In genomic region chr16:69726313-69727060, GRCh38 we compare ENCODE assay signal across 8 cellular contexts. TPM values are rescaled to one million over a fixed set of nuclear protein-coding genes. Genes with fewer than 3 reads are reported as not detected.
DNase-seq lines count a peak whose midpoint lies in the region; ATAC-seq, FAIRE-seq and TF ChIP-seq lines count a peak whose summit lies in the region.

NQO1 (minus strand) TSS chr16:69726560; CDS start chr16:69726439, 121 bp downstream.

- no peaks in the 10 kb centered on the region for H4K20me1 ChIP-seq in endothelial cell of umbilical vein (replicated peaks; ENCODE audit: control insufficient read depth, extremely low read depth, insufficient read depth, low read length)

- peak; percentile 99 for FAIRE-seq in endothelial cell of umbilical vein (lab: Jason Lieb, UNC)

- H3K27ac ChIP-seq in endothelial cell of umbilical vein (ENCODE audit: insufficient read depth, low read depth, low read length): peak within 1 kb of the TSS; percentile 72

- H3K9me1 ChIP-seq in endothelial cell of umbilical vein (replicated peaks; ENCODE audit: control insufficient read depth, extremely low read depth, insufficient read depth, low read length): no peaks in the 10 kb centered on the region

- H3K36me3 ChIP-seq in NT2/D1 (ENCODE audit: insufficient read depth, insufficient read length, low read length): peaks cover 14% of the 10 kb centered on the region
- peaks cover 0 to 4% of the 10 kb centered on the region in 2 experiments for H3K36me3 ChIP-seq in endothelial cell of umbilical vein (ENCODE audit: control insufficient read depth in 2 of 2, extremely low read depth in 1 of 2, insufficient read depth in 2 of 2, low read length in 2 of 2)

- ATAC-seq in GM19463 (IDR thresholded peaks at IDR 0.05; ENCODE audit: unreplicated experiment): peak; percentile 99

- H3K27me3 ChIP-seq in NT2/D1 (ENCODE audit: insufficient read depth, insufficient read length): no peaks in the 10 kb centered on the region
- H3K27me3 ChIP-seq in endothelial cell of umbilical vein (ENCODE audit: control insufficient read depth in 2 of 2, insufficient read depth in 2 of 2, low read length in 2 of 2): no peaks in the 10 kb centered on the region

- H3K9ac ChIP-seq in NT2/D1 (ENCODE audit: insufficient read length, low read depth) (peak within 1 kb of the TSS; percentile 90), endothelial cell of umbilical vein (replicated peaks; ENCODE audit: extremely low read depth, insufficient read depth, low read length) (peak within 1 kb of the TSS; percentile 86)

- no TSS peak for BruUV-seq in endothelial cell of umbilical vein (replicated peaks; lab: Mats Ljungman, UMichigan)

- peak; percentile 91 for TF ChIP-seq POLR2A in endothelial cell of umbilical vein (IDR thresholded peaks at IDR 0.05; ENCODE audit: low read depth, low read length)

- no peak for TF ChIP-seq CTCF in endothelial cell of umbilical vein (IDR thresholded peaks at IDR 0.05; ENCODE audit: extremely low read depth in 1 of 2, insufficient read depth in 1 of 2, low read depth in 1 of 2, low read length in 2 of 2)

- H3K4me1 ChIP-seq in NT2/D1 (ENCODE audit: insufficient read depth, insufficient read length) (peaks cover 2% of the 10 kb centered on the region), endothelial cell of umbilical vein (ENCODE audit: control insufficient read depth, extremely low read depth, insufficient read depth, low read length) (peaks cover 36% of the 10 kb centered on the region)

- peak within 1 kb of the TSS; percentile 22 for H2AFZ ChIP-seq in endothelial cell of umbilical vein (ENCODE audit: low read depth, low read length)

- peak within 1 kb of the TSS; percentile 66 for H3K4me3 ChIP-seq in NT2/D1 (ENCODE audit: insufficient read length, low read depth)
- peak within 1 kb of the TSS; percentile 37 to 86 (median 70) for H3K4me3 ChIP-seq in endothelial cell of umbilical vein (replicated peaks in 1 of 3; ENCODE audit: insufficient read depth in 1 of 3, low read depth in 1 of 3, low read length in 3 of 3)

- H3K9me3 ChIP-seq in NT2/D1 (ENCODE audit: insufficient read depth, low read length) (no peaks in the 10 kb centered on the region), endothelial cell of umbilical vein (replicated peaks; ENCODE audit: control insufficient read depth, insufficient read depth, low read length) (no peaks in the 10 kb centered on the region)

- dilution Hi-C loops in endothelial cell of umbilical vein (cut with MboI; ENCODE audit: extremely low pct_ligation_motif_present, low sequenced_read_pairs): no loop called here

- peaks cover 48% of the 10 kb centered on the region for H3K79me2 ChIP-seq in endothelial cell of umbilical vein (ENCODE audit: control insufficient read depth, insufficient read depth, low read length)

- CTCF ChIA-PET in endothelial cell of umbilical vein (lab: Charles Lee): interaction anchor here (8.5 kb wide), 1 partner anchor 28 kb away, joined by 55 read pairs; the partner anchor contains the start of gene NOB1

- intact Hi-C loops in endothelial cell of umbilical vein (cut with micrococcal nuclease): loop anchor here (1.0 to 2.0 kb wide), 3 partner anchors 11 to 28 kb away; partner anchors contain the start of gene NOB1

- peak within 1 kb of the TSS; percentile 93 for H3K4me2 ChIP-seq in endothelial cell of umbilical vein (ENCODE audit: insufficient read depth, low read length)

- POLR2A ChIA-PET in endothelial cell of umbilical vein (lab: Charles Lee): interaction anchor here (0.6 to 2.1 kb wide), 4 partner anchors 9 to 348 kb away, joined by 3 to 12 read pairs (median 6); partner anchors contain the start of gene NOB1

- DNase-seq in CMK (ENCODE audit: low read depth): peak; percentile 90
- peak; percentile 80 for DNase-seq in HS-27A (ENCODE audit: low read depth)
- DNase-seq in NT2/D1 (ENCODE audit: low read depth, low spot score): peak; percentile 93
- DNase-seq in activated CD8-positive, alpha-beta memory T cell treated with anti-CD3 and anti-CD28 coated beads, Interleukin-2, amount 50 U/mL, for 48 hours: peak; percentile 95
- DNase-seq in endothelial cell of umbilical vein (ENCODE audit: low read depth, low spot score): peak; percentile 92
- DNase-seq in middle frontal gyrus (ENCODE audit: extremely low spot score, low spot score): peak; percentile 79
- DNase-seq in stimulated activated CD8-positive, alpha-beta memory T cell treated with anti-CD3 and anti-CD28 coated beads, Interleukin-2, amount 100 ng/mL, for 48 hours (ENCODE audit: low read depth in 2 of 2): peak; percentile 86 to 88

TF ChIP-seq in endothelial cell of umbilical vein, 7 proteins besides CTCF, POLR2A, EP300 and RAD21:
- no peak for TF ChIP-seq EZH2 (IDR thresholded peaks at IDR 0.05; ENCODE audit: borderline replicate concordance, low read depth, low read length, severe bottlenecking)
- TF ChIP-seq FOS (IDR thresholded peaks at IDR 0.05; ENCODE audit: borderline replicate concordance, insufficient read depth, low read length): no peak
- TF ChIP-seq MYC (IDR thresholded peaks at IDR 0.05; ENCODE audit: low read depth, low read length): peak; percentile 45
- TF ChIP-seq POLR2AphosphoS5 (IDR thresholded peaks at IDR 0.05; ENCODE audit: insufficient read depth, low read depth, low read length): peak; percentile 81

RNA-seq across cellular contexts. Expression of gene NQO1, which starts in this region (rescaled TPM):
- total RNA-seq in endothelial cell of umbilical vein: 301 and 345 TPM in 2 replicates
- 257 and 273 TPM in 2 replicates for polyA plus RNA-seq in endothelial cell of umbilical vein
- 289 and 395 TPM in 2 replicates for polyA plus RNA-seq in endothelial cell of umbilical vein (2011; cell fraction: cytosol; rRNA removed)
- polyA plus RNA-seq in endothelial cell of umbilical vein (2011; cell fraction: nucleus; rRNA removed): 127 and 146 TPM in 2 replicates
- 340 and 362 TPM in 2 replicates for polyA plus RNA-seq in endothelial cell of umbilical vein (2012)
- polyA minus RNA-seq in endothelial cell of umbilical vein: 198 and 214 TPM in 2 replicates
- 136 TPM for polyA minus RNA-seq in endothelial cell of umbilical vein (2011; cell fraction: cytosol; rRNA and poly(A)+ RNA removed)
- polyA minus RNA-seq in endothelial cell of umbilical vein (2011; cell fraction: nucleus; rRNA and poly(A)+ RNA removed): 32.9 and 33.8 TPM in 2 replicates

Comparison
In these comparisons a context has a peak if more than half of its experiments do, and no peak if none do; other contexts are left out.
1. Peak in every context shown above with its lines: DNase-seq, ATAC-seq, H3K4me3 ChIP-seq and H3K27ac ChIP-seq.